ENCODE assay signal across 8 cellular contexts in the genomic region with DNA sequence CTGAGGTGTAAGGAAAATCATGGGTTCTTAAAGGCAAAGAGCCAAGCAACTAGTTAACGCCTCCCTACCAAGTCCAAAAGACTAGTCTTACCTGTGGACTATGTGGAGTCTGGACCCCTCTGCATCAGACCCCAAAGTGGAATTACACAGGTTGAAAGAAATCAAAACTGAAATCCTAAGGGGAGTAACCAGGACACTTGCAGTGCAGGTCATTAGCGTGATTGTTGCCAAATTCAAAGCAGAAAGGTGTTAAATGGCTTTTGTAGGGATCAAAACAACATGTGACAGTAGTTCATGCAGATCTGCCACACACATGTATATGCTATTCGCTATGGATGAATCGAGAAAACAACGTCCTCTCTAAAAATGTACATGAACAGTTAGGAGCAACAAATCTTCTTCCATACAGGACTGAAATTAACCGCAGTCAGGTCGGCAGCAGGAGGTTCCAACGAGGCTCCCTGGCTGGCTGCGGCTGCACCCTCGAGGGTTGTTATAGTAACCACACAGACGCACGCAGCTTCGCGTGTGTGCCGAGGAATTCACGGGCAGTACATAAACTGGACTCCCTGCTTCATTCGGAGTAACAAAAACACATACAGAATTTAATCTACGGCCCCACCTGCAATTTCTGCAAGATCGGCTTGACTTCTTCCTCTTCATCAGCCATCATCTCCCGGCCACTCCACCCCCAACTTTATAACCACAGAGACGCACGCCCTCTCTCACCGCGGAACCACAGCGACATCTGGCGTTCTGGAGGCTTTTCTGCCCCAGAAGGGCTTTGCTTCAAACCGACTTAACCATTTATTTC. TPM values are rescaled to one million over a fixed set of nuclear protein-coding genes. Genes with fewer than 3 reads are reported as not detected.
DNase-seq lines count a peak whose midpoint lies in the region; ATAC-seq and TF ChIP-seq lines count a peak whose summit lies in the region.

A gene with protein sequence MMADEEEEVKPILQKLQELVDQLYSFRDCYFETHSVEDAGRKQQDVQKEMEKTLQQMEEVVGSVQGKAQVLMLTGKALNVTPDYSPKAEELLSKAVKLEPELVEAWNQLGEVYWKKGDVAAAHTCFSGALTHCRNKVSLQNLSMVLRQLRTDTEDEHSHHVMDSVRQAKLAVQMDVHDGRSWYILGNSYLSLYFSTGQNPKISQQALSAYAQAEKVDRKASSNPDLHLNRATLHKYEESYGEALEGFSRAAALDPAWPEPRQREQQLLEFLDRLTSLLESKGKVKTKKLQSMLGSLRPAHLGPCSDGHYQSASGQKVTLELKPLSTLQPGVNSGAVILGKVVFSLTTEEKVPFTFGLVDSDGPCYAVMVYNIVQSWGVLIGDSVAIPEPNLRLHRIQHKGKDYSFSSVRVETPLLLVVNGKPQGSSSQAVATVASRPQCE (minus strand): TSS at position 687 of the 814 bp plus-strand sequence. CDS start 14 bp downstream, at position 673.

- peak; percentile 96 for ATAC-seq in GM21367 (IDR thresholded peaks at IDR 0.05; ENCODE audit: unreplicated experiment)

- H3K4me1 Mint-ChIP-seq in Caco-2 (ENCODE audit: low read depth, unreplicated experiment): peaks cover 7% of the 10 kb centered on the region
- peaks cover 6% of the 10 kb centered on the region for H3K4me1 Mint-ChIP-seq in endothelial cell (ENCODE audit: unreplicated experiment)
- H3K4me1 Mint-ChIP-seq in mesothelial cell of epicardium: peaks cover 19% of the 10 kb centered on the region

- no peaks in the 10 kb centered on the region for H3K27me3 Mint-ChIP-seq in Caco-2 (ENCODE audit: insufficient read depth, unreplicated experiment)
- H3K27me3 Mint-ChIP-seq in endothelial cell (ENCODE audit: unreplicated experiment): no peaks in the 10 kb centered on the region
- H3K27me3 Mint-ChIP-seq in mesothelial cell of epicardium (ENCODE audit: low read depth): no peaks in the 10 kb centered on the region

- 0 out of 2 replicates have a peak, but pooled peaks cover 3% of the 10 kb centered on the region for H3K4me1 ChIP-seq in Caco-2

- intact Hi-C loops in Caco-2 (cut with micrococcal nuclease; ENCODE audit: unreplicated experiment): no loop called here

- H3K4me3 Mint-ChIP-seq in Caco-2 (ENCODE audit: unreplicated experiment) (peak within 1 kb of the TSS; percentile 82), endothelial cell (ENCODE audit: unreplicated experiment) (peak within 1 kb of the TSS; percentile 98), mesothelial cell of epicardium (peak within 1 kb of the TSS; percentile 82)

- POLR2A ChIA-PET in Caco-2 (lab: Charles Lee): no interaction called here

- BruUV-seq in Caco-2 (replicated peaks; lab: Mats Ljungman, UMichigan): TSS peak; percentile 72

- no peaks in the 10 kb centered on the region for H3K9me3 ChIP-seq in Caco-2

- DNase-seq in Caco-2: peak; percentile 82 to 89
- DNase-seq in HUDEP-2 (lab: John Stamatoyannopoulos, UW; ENCODE audit: unreplicated experiment in 76 of 76): peak in 74 of 76 experiments; percentile 14 to 90 (median 72)
- peak; percentile 82 for DNase-seq in NOMO-1 treated with dmso at 0.1 percent for 144 hours (lab: John Stamatoyannopoulos, UW; ENCODE audit: unreplicated experiment)
- DNase-seq in activated CD8-positive, alpha-beta memory T cell treated with anti-CD3 and anti-CD28 coated beads for 48 hours (ENCODE audit: low read depth in 2 of 3, low spot score in 2 of 3): peak; percentile 63 to 90 (median 87)
- peak; percentile 90 for DNase-seq in endothelial cell (ENCODE audit: low spot score)
- peak; percentile 61 to 89 for DNase-seq in mesothelial cell of epicardium (ENCODE audit: low spot score in 2 of 2, unreplicated experiment in 2 of 2)
- peak; percentile 73 to 74 for DNase-seq in stimulated activated CD8-positive, alpha-beta memory T cell treated with anti-CD3 and anti-CD28 coated beads, Interleukin-15, amount 100 ng/mL, for 48 hours (ENCODE audit: low read depth in 2 of 2)

- H3K4me3 ChIP-seq in Caco-2 (ENCODE audit: low read depth, low read length): peak within 1 kb of the TSS; percentile 54

- H3K36me3 Mint-ChIP-seq in Caco-2 (ENCODE audit: insufficient read depth, unreplicated experiment): peaks cover 15% of the 10 kb centered on the region
- H3K36me3 Mint-ChIP-seq in endothelial cell (ENCODE audit: low read depth, unreplicated experiment): peaks cover 12% of the 10 kb centered on the region
- H3K36me3 Mint-ChIP-seq in mesothelial cell of epicardium: peaks cover 19% of the 10 kb centered on the region

- CTCF ChIA-PET in Caco-2 (lab: Charles Lee): no interaction called here

- H3K27ac Mint-ChIP-seq in Caco-2 (ENCODE audit: unreplicated experiment): peak within 1 kb of the TSS; percentile 68
- peak within 1 kb of the TSS; percentile 96 for H3K27ac Mint-ChIP-seq in endothelial cell (ENCODE audit: unreplicated experiment)
- peak within 1 kb of the TSS; percentile 64 for H3K27ac Mint-ChIP-seq in mesothelial cell of epicardium

- H3K36me3 ChIP-seq in Caco-2 (ENCODE audit: control insufficient read depth, insufficient read depth, low read length): no peaks in the 10 kb centered on the region

- no peaks in the 10 kb centered on the region for H3K27me3 ChIP-seq in Caco-2 (replicated peaks; ENCODE audit: control insufficient read depth, insufficient read depth, low read length)

- H3K9me3 Mint-ChIP-seq in Caco-2 (ENCODE audit: unreplicated experiment): no peaks in the 10 kb centered on the region
- H3K9me3 Mint-ChIP-seq in endothelial cell (ENCODE audit: unreplicated experiment): no peaks in the 10 kb centered on the region
- H3K9me3 Mint-ChIP-seq in mesothelial cell of epicardium: peaks cover 4% of the 10 kb centered on the region

- peak; percentile 75 to 93 for TF ChIP-seq CTCF in Caco-2 (IDR thresholded peaks at IDR 0.05; ENCODE audit: insufficient read depth in 1 of 2, low read depth in 1 of 2, low read length in 1 of 2, severe bottlenecking in 1 of 2, unreplicated experiment in 1 of 2)
- peak; percentile 65 for TF ChIP-seq CTCF in endothelial cell (IDR thresholded peaks at IDR 0.05; ENCODE audit: unreplicated experiment)
- no peak for TF ChIP-seq CTCF in mesothelial cell of epicardium (IDR thresholded peaks at IDR 0.05; ENCODE audit: unreplicated experiment)

RNA-seq across cellular contexts. Expression of the gene that starts here (rescaled TPM):
- total RNA-seq in Caco-2 (2022): 20.6 and 27.2 TPM in 2 replicates
- 14.3 TPM for total RNA-seq in endothelial cell (ENCODE audit: unreplicated experiment)
- total RNA-seq in mesothelial cell of epicardium: 29.4 to 30.8 TPM (median 30.0 TPM) in 3 replicates

Comparison
In these comparisons a context has a peak if more than half of its experiments do, and no peak if none do; other contexts are left out.
1. Peak in every context shown above with its lines: DNase-seq, ATAC-seq and H3K4me3 ChIP-seq.